1 cellular context compared by ENCODE assay signal in the genomic region with DNA sequence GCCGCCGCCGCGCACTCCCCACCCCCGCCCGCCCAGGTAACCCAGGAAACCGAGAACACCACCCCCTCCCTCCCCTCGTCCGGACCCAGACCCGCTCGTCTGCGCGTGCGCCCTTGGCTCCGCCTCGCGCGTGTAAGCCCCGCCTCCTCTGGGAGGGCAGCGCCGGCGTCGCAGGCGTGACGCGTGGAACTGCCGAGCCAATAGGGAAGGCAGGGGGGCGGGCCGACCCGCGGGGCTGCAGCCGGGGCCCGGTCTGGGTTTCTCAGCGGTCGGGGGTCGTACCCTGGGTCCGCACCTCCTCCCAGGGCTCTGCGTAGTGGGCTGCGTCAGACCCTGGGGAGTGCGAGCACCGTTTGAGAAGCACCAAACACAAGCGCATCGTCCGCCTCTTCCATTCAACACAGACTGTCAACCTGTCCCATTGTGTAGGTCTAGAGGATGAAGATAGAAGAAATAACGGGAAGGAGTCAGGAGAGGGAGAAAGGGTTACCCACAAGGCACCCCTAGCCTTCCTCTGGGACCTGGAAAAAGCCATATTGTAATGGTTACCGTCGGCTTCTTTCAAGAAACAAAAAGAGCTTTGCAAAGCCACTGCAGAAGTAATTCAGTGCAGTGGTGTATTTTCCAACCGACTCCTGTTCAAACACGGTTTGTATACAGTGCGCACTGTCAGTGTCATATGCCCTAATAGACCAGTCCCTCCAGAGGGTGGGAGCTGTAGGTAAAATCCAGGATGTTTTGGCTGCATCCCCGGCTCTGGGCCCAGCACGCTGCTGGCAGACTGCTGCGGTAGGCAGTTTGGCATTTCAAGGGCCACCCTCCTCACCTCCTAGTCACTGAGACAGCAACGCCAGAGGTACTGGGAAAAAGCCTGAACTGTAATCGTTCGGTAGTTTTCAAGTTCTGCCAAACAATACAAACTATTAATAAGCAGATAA.
TF ChIP-seq lines count a peak whose summit lies in the region.

No MANE protein-coding gene starts in this region.

TF ChIP-seq in H1, 55 proteins besides CTCF, POLR2A, EP300 and RAD21 (continued from another document):
- TF ChIP-seq, protein P1, sequence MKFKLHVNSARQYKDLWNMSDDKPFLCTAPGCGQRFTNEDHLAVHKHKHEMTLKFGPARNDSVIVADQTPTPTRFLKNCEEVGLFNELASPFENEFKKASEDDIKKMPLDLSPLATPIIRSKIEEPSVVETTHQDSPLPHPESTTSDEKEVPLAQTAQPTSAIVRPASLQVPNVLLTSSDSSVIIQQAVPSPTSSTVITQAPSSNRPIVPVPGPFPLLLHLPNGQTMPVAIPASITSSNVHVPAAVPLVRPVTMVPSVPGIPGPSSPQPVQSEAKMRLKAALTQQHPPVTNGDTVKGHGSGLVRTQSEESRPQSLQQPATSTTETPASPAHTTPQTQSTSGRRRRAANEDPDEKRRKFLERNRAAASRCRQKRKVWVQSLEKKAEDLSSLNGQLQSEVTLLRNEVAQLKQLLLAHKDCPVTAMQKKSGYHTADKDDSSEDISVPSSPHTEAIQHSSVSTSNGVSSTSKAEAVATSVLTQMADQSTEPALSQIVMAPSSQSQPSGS (IDR thresholded peaks at IDR 0.05; ENCODE audit: low read length), result no peak
- TF ChIP-seq ASH2L (IDR thresholded peaks at IDR 0.05; ENCODE audit: low read length) (peak; percentile 85), SRF (IDR thresholded peaks at IDR 0.05; ENCODE audit: low read depth, low read length) (peak; percentile 36; the same call in 1 of the 2 replicates), CREB1 (IDR thresholded peaks at IDR 0.05) (peak; percentile 98), SP1 (IDR thresholded peaks at IDR 0.05; ENCODE audit: low read depth, low read length) (peak; percentile 72; the same call in 1 of the 2 replicates), YY1 (IDR thresholded peaks at IDR 0.05; ENCODE audit: low read depth, low read length) (peak; percentile 42), MAFK (IDR thresholded peaks at IDR 0.05; ENCODE audit: low read depth, low read length) (no peak), SP4 (IDR thresholded peaks at IDR 0.05; ENCODE audit: low read length) (0 out of 2 replicates have a peak, but pooled peaks have one; percentile 21), TCF12 (IDR thresholded peaks at IDR 0.05; ENCODE audit: low read depth, low read length) (0 out of 2 replicates have a peak, but pooled peaks have one; percentile 3), SIN3A (conservative IDR thresholded peaks at IDR 0.05 in 1 of 2, IDR thresholded peaks at IDR 0.05 in 1 of 2; ENCODE audit: low read depth in 1 of 2, low read length in 2 of 2) (peak; percentile 3 to 41; a peak in 3 of 4 replicates), TAF1 (IDR thresholded peaks at IDR 0.05; ENCODE audit: low read depth, low read length) (peak; percentile 33; the same call in 1 of the 2 replicates), CHD2 (IDR thresholded peaks at IDR 0.05; ENCODE audit: low read length) (no peak), SAP30 (IDR thresholded peaks at IDR 0.05; ENCODE audit: insufficient read depth, insufficient replicate concordance, low read length) (peak; percentile 95), KDM1A (IDR thresholded peaks at IDR 0.05; ENCODE audit: borderline replicate concordance, low read length) (peak; percentile 89), BCL11A (IDR thresholded peaks at IDR 0.05; ENCODE audit: low read depth in 2 of 2, low read length in 2 of 2) (no peak), PHF8 (conservative IDR thresholded peaks at IDR 0.05; ENCODE audit: low read depth, low read length) (peak; percentile 66), HDAC2 (IDR thresholded peaks at IDR 0.05; ENCODE audit: borderline replicate concordance in 1 of 2, low read depth in 2 of 2, low read length in 2 of 2) (0 out of 4 replicates have a peak, but pooled peaks of 1 of the 2 experiments have one; percentile 30), RBBP5 (IDR thresholded peaks at IDR 0.05; ENCODE audit: borderline replicate concordance, low read depth, low read length) (0 out of 2 replicates have a peak, but pooled peaks have one; percentile 9)
- TF ChIP-seq, protein P2, sequence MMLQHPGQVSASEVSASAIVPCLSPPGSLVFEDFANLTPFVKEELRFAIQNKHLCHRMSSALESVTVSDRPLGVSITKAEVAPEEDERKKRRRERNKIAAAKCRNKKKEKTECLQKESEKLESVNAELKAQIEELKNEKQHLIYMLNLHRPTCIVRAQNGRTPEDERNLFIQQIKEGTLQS (IDR thresholded peaks at IDR 0.05; ENCODE audit: insufficient read depth, low read depth, low read length), result peak; percentile 60; the same call in 1 of the 2 replicates
- TF ChIP-seq, protein P3, sequence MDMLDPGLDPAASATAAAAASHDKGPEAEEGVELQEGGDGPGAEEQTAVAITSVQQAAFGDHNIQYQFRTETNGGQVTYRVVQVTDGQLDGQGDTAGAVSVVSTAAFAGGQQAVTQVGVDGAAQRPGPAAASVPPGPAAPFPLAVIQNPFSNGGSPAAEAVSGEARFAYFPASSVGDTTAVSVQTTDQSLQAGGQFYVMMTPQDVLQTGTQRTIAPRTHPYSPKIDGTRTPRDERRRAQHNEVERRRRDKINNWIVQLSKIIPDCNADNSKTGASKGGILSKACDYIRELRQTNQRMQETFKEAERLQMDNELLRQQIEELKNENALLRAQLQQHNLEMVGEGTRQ (IDR thresholded peaks at IDR 0.05; ENCODE audit: low read length), result no peak
